Comparison of ENCODE assay signal across 26 cellular contexts in genomic region chr18:42950732-42951131, GRCh38.
"Had no signal": no experiment of that assay in that cellular context is flagged by ENCODE, and none has a peak within 500 bp of the region (broad histone marks: within the 10 kb centered on the region; RNA-seq: fewer than 3 reads in every experiment).

No MANE protein-coding gene starts in this region.

- ATAC-seq: heart right ventricle; left cardiac atrium; left lung; natural killer cell; pancreas; right lobe of liver; stimulated activated effector memory CD8-positive, alpha-beta T cell treated with anti-CD3 and anti-CD28 coated beads, Interleukin-12 subunit alpha, Interleukin-12 subunit beta, amount 100 ng/mL, for 72 hours had no signal

- H3K9me3 Mint-ChIP-seq: dendritic cell treated with granulocyte-macrophage colony-stimulating factor and Interleukin-4, amounts not matched to agents 40 ng/mL and 50 ng/mL, for 4 days; type B pancreatic cell had no signal

- H3K9me3 ChIP-seq: colonic mucosa, esophagus muscularis mucosa, neutrophil, pancreas, right lobe of liver, testis, tibial artery had no signal

- H3K27ac ChIP-seq: colonic mucosa, esophagus muscularis mucosa, heart right ventricle, left lung, neutrophil, pancreas, right lobe of liver, testis, tibial artery had no signal

- DNase-seq: colonic mucosa; effector CD8-positive, alpha-beta T cell; foreskin melanocyte; glutamatergic neuron; heart right ventricle; hippocampal formation; left cardiac atrium; left lung; mesendoderm; midbrain; natural killer cell; pancreas; right lobe of liver; stimulated activated CD4-positive, alpha-beta T cell treated with anti-CD3 and anti-CD28 coated beads, Interleukin-12 subunit alpha, Interleukin-12 subunit beta, amount 100 ng/mL, for 4 hours; stimulated activated CD4-positive, alpha-beta T cell treated with anti-CD3 and anti-CD28 coated beads, Interleukin-2, amount 100 ng/mL, for 24 hours; stimulated activated CD4-positive, alpha-beta T cell treated with anti-CD3 and anti-CD28 coated beads, Interleukin-4, amount 100 ng/mL, for 24 hours; stimulated activated naive CD4-positive, alpha-beta T cell treated with Interleukin-2 at 50 U/mL for 16 hours; substantia nigra; testis; tibial artery had no signal

- H3K36me3 Mint-ChIP-seq: natural killer cell; stimulated activated effector memory CD8-positive, alpha-beta T cell treated with anti-CD3 and anti-CD28 coated beads, Interleukin-12 subunit alpha, Interleukin-12 subunit beta, amount 100 ng/mL, for 72 hours; type B pancreatic cell had no signal

- H3K4me1 ChIP-seq: colonic mucosa, esophagus muscularis mucosa, heart right ventricle, left lung, pancreas, right lobe of liver, testis, tibial artery had no signal

- H3K27ac Mint-ChIP-seq: dendritic cell treated with granulocyte-macrophage colony-stimulating factor and Interleukin-4, amounts not matched to agents 40 ng/mL and 50 ng/mL, for 4 days; natural killer cell; stimulated activated effector memory CD8-positive, alpha-beta T cell treated with anti-CD3 and anti-CD28 coated beads, Interleukin-12 subunit alpha, Interleukin-12 subunit beta, amount 100 ng/mL, for 72 hours; type B pancreatic cell had no signal

- H3K4me3 ChIP-seq: colonic mucosa, esophagus muscularis mucosa, heart right ventricle, left lung, pancreas, right lobe of liver, smooth muscle cell, testis, tibial artery had no signal

- H3K4me1 Mint-ChIP-seq: natural killer cell; stimulated activated effector memory CD8-positive, alpha-beta T cell treated with anti-CD3 and anti-CD28 coated beads, Interleukin-12 subunit alpha, Interleukin-12 subunit beta, amount 100 ng/mL, for 72 hours had no signal

- H3K27me3 Mint-ChIP-seq: dendritic cell treated with granulocyte-macrophage colony-stimulating factor and Interleukin-4, amounts not matched to agents 40 ng/mL and 50 ng/mL, for 4 days; type B pancreatic cell had no signal

- H3K4me3 Mint-ChIP-seq: dendritic cell treated with granulocyte-macrophage colony-stimulating factor and Interleukin-4, amounts not matched to agents 40 ng/mL and 50 ng/mL, for 4 days; natural killer cell; stimulated activated effector memory CD8-positive, alpha-beta T cell treated with anti-CD3 and anti-CD28 coated beads, Interleukin-12 subunit alpha, Interleukin-12 subunit beta, amount 100 ng/mL, for 72 hours; type B pancreatic cell had no signal

- H3K4me2 ChIP-seq: smooth muscle cell had no signal

- H3K27me3 ChIP-seq: colonic mucosa, esophagus muscularis mucosa, heart right ventricle, left lung, neutrophil, pancreas, right lobe of liver, testis, tibial artery had no signal

- H3K36me3 ChIP-seq: colonic mucosa, esophagus muscularis mucosa, heart right ventricle, left lung, neutrophil, pancreas, right lobe of liver, tibial artery had no signal
